Comparison of ENCODE assay signal across 1 cellular context in genomic region chr1:33256701-33257387, GRCh38.
TF ChIP-seq lines count a peak whose summit lies in the region.

No MANE protein-coding gene starts in this region.

TF ChIP-seq in HepG2, 621 proteins besides CTCF, POLR2A, EP300 and RAD21 (continued from another document):
- TF ChIP-seq ZBTB49 (CRISPR knock-in tag; IDR thresholded peaks at IDR 0.05; ENCODE audit: borderline replicate concordance) (no peak), FOXK1 (CRISPR knock-in tag; IDR thresholded peaks at IDR 0.05; ENCODE audit: borderline replicate concordance, low read depth) (peak; percentile 70; the same call in 1 of the 2 replicates)
